In genomic region chr2:128384956-128385355, GRCh38 we compare ENCODE assay signal across 23 cellular contexts.
"Had no signal": no experiment of that assay in that cellular context is flagged by ENCODE, and none has a peak within 500 bp of the region (broad histone marks: within the 10 kb centered on the region; RNA-seq: fewer than 3 reads in every experiment).

No MANE protein-coding gene starts in this region.

- H3K4me3 Mint-ChIP-seq: activated T-cell treated with anti-CD3 and anti-CD28 coated beads, Interleukin-2, amount 50 U/mL, for 72 hours; brain; nephron progenitor cell; stimulated activated memory B cell treated with anti-CD40 and anti-IgM and Interleukin-4, amounts not matched to agents 10 μg/mL and 1 μg/mL and 100 μg/mL, for 72 hours had no signal

- H3K27ac Mint-ChIP-seq: activated T-cell treated with anti-CD3 and anti-CD28 coated beads, Interleukin-2, amount 50 U/mL, for 72 hours; brain; nephron progenitor cell; stimulated activated memory B cell treated with anti-CD40 and anti-IgM and Interleukin-4, amounts not matched to agents 10 μg/mL and 1 μg/mL and 100 μg/mL, for 72 hours had no signal

- H3K36me3 Mint-ChIP-seq: brain; stimulated activated memory B cell treated with anti-CD40 and anti-IgM and Interleukin-4, amounts not matched to agents 10 μg/mL and 1 μg/mL and 100 μg/mL, for 72 hours had no signal

- DNase-seq: activated CD8-positive, alpha-beta memory T cell treated with anti-CD3 and anti-CD28 coated beads for 24 hours; activated gamma-delta T cell treated with Interleukin-2 at 50 U/mL for 16 hours; activated T-cell treated with anti-CD3 and anti-CD28 coated beads, Interleukin-2, amount 50 U/mL, for 72 hours; anterior cingulate cortex; central memory CD4-positive, alpha-beta T cell; foreskin melanocyte; glutamatergic neuron; hypothalamus; midbrain; nephron progenitor cell; stimulated activated CD4-positive, alpha-beta T cell treated with anti-CD3 and anti-CD28 coated beads, Interleukin-4, amount 100 ng/mL, for 24 hours; substantia nigra; T-helper 1 cell; T1000; transverse colon had no signal

- H3K4me1 Mint-ChIP-seq: stimulated activated memory B cell treated with anti-CD40 and anti-IgM and Interleukin-4, amounts not matched to agents 10 μg/mL and 1 μg/mL and 100 μg/mL, for 72 hours had no signal

- ATAC-seq: activated T-cell treated with anti-CD3 and anti-CD28 coated beads, Interleukin-2, amount 50 U/mL, for 72 hours; right cardiac atrium; SK-N-SH treated with all-trans-retinoic acid at 6 μM for 48 hours; stimulated activated memory B cell treated with anti-CD40 and anti-IgM and Interleukin-4, amounts not matched to agents 10 μg/mL and 1 μg/mL and 100 μg/mL, for 72 hours had no signal

- H3K27ac ChIP-seq: coronary artery, prostate gland, transverse colon, vagina had no signal

- H3K9me3 Mint-ChIP-seq: activated T-cell treated with anti-CD3 and anti-CD28 coated beads, Interleukin-2, amount 50 U/mL, for 72 hours; stimulated activated memory B cell treated with anti-CD40 and anti-IgM and Interleukin-4, amounts not matched to agents 10 μg/mL and 1 μg/mL and 100 μg/mL, for 72 hours had no signal

- H3K27me3 ChIP-seq: transverse colon, vagina had no signal

- H3K9me3 ChIP-seq: prostate gland, transverse colon, vagina had no signal

- H3K4me3 ChIP-seq: coronary artery, prostate gland, smooth muscle cell, transverse colon, vagina had no signal

- H3K36me3 ChIP-seq: prostate gland, transverse colon, vagina had no signal
